Comparison of ENCODE assay signal across 10 cellular contexts in genomic region chr4:38132843-38133662, GRCh38.
DNase-seq lines count a peak whose midpoint lies in the region; ATAC-seq, FAIRE-seq and TF ChIP-seq lines count a peak whose summit lies in the region.
"Had no signal": no experiment of that assay in that cellular context is flagged by ENCODE, and none has a peak within 500 bp of the region (broad histone marks: within the 10 kb centered on the region; RNA-seq: fewer than 3 reads in every experiment).

No MANE protein-coding gene starts in this region.

- H3K4me1 ChIP-seq in right atrium auricular region (peaks cover 0 to 33% of the 10 kb centered on the region in 2 donors), astrocyte (ENCODE audit: insufficient read depth, low read length) (peaks cover 24% of the 10 kb centered on the region), mucosa of rectum (ENCODE audit: control insufficient read depth in 2 of 2, insufficient read depth in 2 of 2, low read length in 2 of 2) (peaks cover 40 to 41% of the 10 kb centered on the region in 2 donors), vagina (peaks cover 20% of the 10 kb centered on the region), BE2C (0 out of 2 replicates have a peak, but pooled peaks cover 2% of the 10 kb centered on the region)

- peaks cover 17% of the 10 kb centered on the region for H3K36me3 Mint-ChIP-seq in astrocyte (ENCODE audit: low read depth, unreplicated experiment)

- no peak overlapping the region for H3K27ac Mint-ChIP-seq in astrocyte (ENCODE audit: unreplicated experiment)

- peaks cover 33% of the 10 kb centered on the region for H3K4me1 Mint-ChIP-seq in astrocyte (ENCODE audit: low read depth, unreplicated experiment)

- H3K4me3 Mint-ChIP-seq in astrocyte (ENCODE audit: unreplicated experiment) = no peak overlapping the region

- no peaks in the 10 kb centered on the region for H4K20me1 ChIP-seq in astrocyte (ENCODE audit: insufficient read depth, low read length)

- no peak for TF ChIP-seq CTCF in right atrium auricular region (IDR thresholded peaks at IDR 0.05)
- TF ChIP-seq CTCF in astrocyte (IDR thresholded peaks at IDR 0.05; ENCODE audit: insufficient read depth, low read depth, low read length) = no peak
- TF ChIP-seq CTCF in vagina (IDR thresholded peaks at IDR 0.05) = no peak
- TF ChIP-seq CTCF in BE2C (IDR thresholded peaks at IDR 0.05; ENCODE audit: low read depth, low read length) = no peak

- H3K4me3 ChIP-seq in right atrium auricular region (no peak overlapping the region), astrocyte (ENCODE audit: insufficient read depth, low read depth, low read length) (no peak overlapping the region), mucosa of rectum (ENCODE audit: low read length in 2 of 2) (peak overlapping the region; percentile 8 to 45), vagina (no peak overlapping the region), BE2C (ENCODE audit: low read depth, low read length) (no peak overlapping the region)

- H3K36me3 ChIP-seq in right atrium auricular region (peaks cover 46% of the 10 kb centered on the region), astrocyte (ENCODE audit: insufficient read depth, low read length) (peaks cover 18% of the 10 kb centered on the region), mucosa of rectum (ENCODE audit: control insufficient read depth in 2 of 2, insufficient read depth in 2 of 2, low read length in 2 of 2) (peaks cover 0 to 13% of the 10 kb centered on the region in 2 donors), vagina (peaks cover 0 to 11% of the 10 kb centered on the region in 2 donors), BE2C (no peaks in the 10 kb centered on the region; the same call in 1 of the 2 replicates)

- ATAC-seq in left ventricle myocardium superior (no peak), GM18520 (IDR thresholded peaks at IDR 0.05; ENCODE audit: unreplicated experiment) (no peak)

- no peak for DNase-seq in right atrium auricular region (ENCODE audit: low spot score)
- no peak for DNase-seq in left ventricle myocardium superior
- no peak for DNase-seq in astrocyte (ENCODE audit: low read depth)
- DNase-seq in vagina (ENCODE audit: extremely low spot score in 2 of 2) = no peak
- no peak for DNase-seq in retina
- no peak for DNase-seq in BE2C
- DNase-seq: DMS 273 treated with DMSO at 0.1 percent for 48 hours had no signal

- no peaks in the 10 kb centered on the region for H3K27me3 Mint-ChIP-seq in astrocyte (ENCODE audit: low read depth, unreplicated experiment)

- no peaks in the 10 kb centered on the region for H3K9me3 Mint-ChIP-seq in astrocyte (ENCODE audit: unreplicated experiment)

- intact Hi-C loops in left ventricle myocardium superior (cut with micrococcal nuclease) (no loop called here), vagina (cut with DNase I) (no loop called here)

- no peak for TF ChIP-seq POLR2A in vagina (IDR thresholded peaks at IDR 0.05)

- FAIRE-seq in astrocyte (lab: Jason Lieb, UNC) = no peak

- no peaks in the 10 kb centered on the region for H3K9me3 ChIP-seq in right atrium auricular region
- H3K9me3 ChIP-seq in astrocyte (ENCODE audit: insufficient read depth, low read depth, low read length) = no peaks in the 10 kb centered on the region
- no peaks in the 10 kb centered on the region for H3K9me3 ChIP-seq in mucosa of rectum (ENCODE audit: control insufficient read depth in 2 of 2, low read length in 2 of 2)
- no peaks in the 10 kb centered on the region for H3K9me3 ChIP-seq in vagina
- H3K9me3 ChIP-seq in BE2C = no peaks in the 10 kb centered on the region
- H3K9me3 ChIP-seq: thoracic aorta had no signal

- H3K9ac ChIP-seq in astrocyte (ENCODE audit: low read length) = peak overlapping the region; percentile 12
- H3K9ac ChIP-seq in mucosa of rectum (ENCODE audit: low read depth in 1 of 2, low read length in 2 of 2) = peak overlapping the region in 1 of 2 donors; percentile 63

- H2AFZ ChIP-seq in astrocyte (ENCODE audit: low read depth, low read length) = no peak overlapping the region

- H3K79me2 ChIP-seq in astrocyte (ENCODE audit: insufficient read depth, low read length) = no peaks in the 10 kb centered on the region

- peak overlapping the region; percentile 59 for H3K4me2 ChIP-seq in astrocyte (ENCODE audit: low read length)

- H3K27me3 ChIP-seq in right atrium auricular region (no peaks in the 10 kb centered on the region), astrocyte (ENCODE audit: insufficient read depth, low read length) (no peaks in the 10 kb centered on the region), mucosa of rectum (ENCODE audit: control insufficient read depth in 2 of 2, insufficient read depth in 2 of 2, low read length in 2 of 2) (no peaks in the 10 kb centered on the region), vagina (no peaks in the 10 kb centered on the region), BE2C (no peaks in the 10 kb centered on the region)

- H3K27ac ChIP-seq in right atrium auricular region = peak overlapping the region; percentile 45 to 64
- H3K27ac ChIP-seq in astrocyte (ENCODE audit: low read depth, low read length) = peak overlapping the region; percentile 48
- peak overlapping the region; percentile 69 to 87 for H3K27ac ChIP-seq in mucosa of rectum (ENCODE audit: low read depth in 2 of 2, low read length in 2 of 2)
- peak overlapping the region; percentile 77 for H3K27ac ChIP-seq in vagina

Comparison
In these comparisons a context has a peak if more than half of its experiments do, and no peak if none do; other contexts are left out.
1. H3K4me3 ChIP-seq: peak in mucosa of rectum (2 of 2); none in right atrium auricular region (0 of 2), astrocyte (single experiment), vagina (0 of 2) and BE2C (single experiment).
2. Peak in every context shown above with its lines, with median percentiles within 50 percentile points of each other: H3K27ac ChIP-seq.